In the genomic region with DNA sequence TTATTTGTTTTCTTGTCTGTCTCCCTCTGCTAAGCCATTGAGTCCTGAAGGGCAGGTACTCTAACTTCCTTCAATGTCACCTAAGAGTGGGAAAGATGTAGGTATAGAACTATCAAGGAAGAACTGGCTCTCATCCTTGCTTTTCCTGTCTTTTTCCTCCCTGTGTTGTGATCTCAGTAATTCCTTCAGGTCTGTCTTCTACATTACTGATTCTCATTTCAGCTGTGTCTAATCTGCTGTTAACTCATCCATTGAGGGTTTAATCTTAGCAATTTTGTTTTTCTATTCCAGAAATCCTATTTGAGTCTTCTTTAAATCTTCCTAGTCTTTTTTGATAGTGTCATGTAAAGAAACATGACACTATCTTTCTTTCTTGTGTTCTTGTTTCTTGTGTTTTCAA, we compare ENCODE assay signal across 34 cellular contexts.
"Had no signal": no experiment of that assay in that cellular context is flagged by ENCODE, and none has a peak within 500 bp of the region (broad histone marks: within the 10 kb centered on the region; RNA-seq: fewer than 3 reads in every experiment).

No MANE protein-coding gene starts in this region.

- H3K36me3 ChIP-seq: MG63 had no signal

- H3K4me3 ChIP-seq: MG63 had no signal

- DNase-seq: Karpas-422, Kasumi-1, MG63, MM.1S, MV-4-11, NCI-H1048, NCI-H1092, NCI-H1092 treated with DMSO at 0.1 percent for 48 hours, NCI-H1105, NCI-H1105 treated with DMSO at 0.1 percent for 48 hours, NCI-H1417, NCI-H1417 treated with DMSO at 0.1 percent for 48 hours, NCI-H1436, NCI-H1436 treated with DMSO at 0.1 percent for 48 hours, NCI-H146, NCI-H1694, NCI-H1694 treated with DMSO at 0.1 percent for 48 hours, NCI-H187, NCI-H187 treated with DMSO at 0.1 percent for 48 hours, NCI-H1930, NCI-H2029, NCI-H2029 treated with DMSO at 0.1 percent for 48 hours, NCI-H2081, NCI-H2081 treated with DMSO at 0.1 percent for 48 hours, NCI-H2107, NCI-H2171, NCI-H2171 treated with DMSO at 0.1 percent for 48 hours, NCI-H2227 treated with DMSO at 0.1 percent for 48 hours, NCI-H226, NCI-H345, NCI-H446, NCI-H446 treated with DMSO at 0.1 percent for 48 hours, NCI-H510A, NCI-H510A treated with DMSO at 0.1 percent for 48 hours had no signal

- H3K27me3 ChIP-seq: MG63 had no signal
